ENCODE assay signal across 27 cellular contexts in the genomic region with DNA sequence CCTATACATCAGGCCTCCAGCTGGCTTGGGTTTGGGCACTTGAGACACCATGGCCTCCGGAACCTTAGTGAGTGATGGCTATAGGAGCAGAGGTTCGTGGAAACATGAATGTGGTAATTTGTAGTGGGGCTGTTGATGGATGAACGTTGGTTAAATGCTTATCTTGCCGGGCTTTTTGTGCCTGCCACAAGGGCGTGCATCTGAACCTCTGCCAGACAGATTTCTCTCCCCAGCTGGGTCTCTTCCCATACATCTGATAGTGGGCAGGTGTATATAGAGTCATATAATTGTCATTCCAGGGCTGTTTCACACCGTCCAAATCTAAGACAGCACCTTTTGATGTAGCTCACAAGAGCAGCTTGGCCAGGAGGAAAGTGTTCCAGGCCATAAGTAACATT. TPM values are rescaled to one million over a fixed set of nuclear protein-coding genes. Genes with fewer than 3 reads are reported as not detected.
"Had no signal": no experiment of that assay in that cellular context is flagged by ENCODE, and none has a peak within 500 bp of the region (broad histone marks: within the 10 kb centered on the region; RNA-seq: fewer than 3 reads in every experiment).

No MANE protein-coding gene starts in this region.

- H3K9me3 ChIP-seq: MG63 had no signal

- ATAC-seq: activated naive CD4-positive, alpha-beta T cell treated with anti-CD3 and anti-CD28 coated beads, Interleukin-2, amount 50 U/mL, for 72 hours; activated naive CD8-positive, alpha-beta T cell treated with anti-CD3 and anti-CD28 coated beads, Interleukin-2, amount 50 U/mL, for 24 hours; activated T-cell treated with anti-CD3 and anti-CD28 coated beads, Interleukin-2, amount 50 U/mL, for 4 hours; T-cell had no signal

- H3K27me3 ChIP-seq: breast epithelium, MG63 had no signal

- H3K4me3 ChIP-seq: breast epithelium, MG63, SK-N-MC had no signal

- H3K27ac ChIP-seq: SK-N-MC, VCaP had no signal

- H3K27ac Mint-ChIP-seq: activated CD4-positive, alpha-beta memory T cell treated with anti-CD3 and anti-CD28 coated beads for 36 hours; activated CD4-positive, alpha-beta T cell treated with anti-CD3 and anti-CD28 coated beads, Interleukin-2, amount 10 ng/mL, durations not matched to agents 7 days and 5 days; activated naive CD4-positive, alpha-beta T cell treated with anti-CD3 and anti-CD28 coated beads, Interleukin-2, amount 50 U/mL, for 72 hours; activated naive CD8-positive, alpha-beta T cell treated with anti-CD3 and anti-CD28 coated beads, Interleukin-2, amount 50 U/mL, for 24 hours; T-cell had no signal

- H3K4me1 Mint-ChIP-seq: activated CD4-positive, alpha-beta T cell treated with anti-CD3 and anti-CD28 coated beads, Interleukin-2, amount 10 ng/mL, durations not matched to agents 7 days and 5 days; T-cell had no signal

- H3K36me3 ChIP-seq: breast epithelium had no signal

- DNase-seq: activated CD4-positive, alpha-beta memory T cell treated with anti-CD3 and anti-CD28 coated beads for 36 hours; activated CD4-positive, alpha-beta T cell treated with anti-CD3 and anti-CD28 coated beads, Interleukin-2, amount 10 ng/mL, durations not matched to agents 7 days and 5 days; activated CD4-positive, CD25-positive, alpha-beta regulatory T cell; activated CD8-positive, alpha-beta memory T cell treated with anti-CD3 and anti-CD28 coated beads for 24 hours; activated effector memory CD4-positive, alpha-beta T cell treated with anti-CD3 and anti-CD28 coated beads, Interleukin-2, amount 50 U/mL, for 16 hours; activated naive CD4-positive, alpha-beta T cell treated with Interleukin-2 at 50 U/mL for 16 hours; activated naive CD8-positive, alpha-beta T cell treated with anti-CD3 and anti-CD28 coated beads, Interleukin-2, amount 50 U/mL, for 24 hours; activated T-cell treated with anti-CD3 and anti-CD28 coated beads, Interleukin-2, amount 50 U/mL, for 4 hours; amygdala; central memory CD4-positive, alpha-beta T cell; MG63; MV-4-11; NCI-H1092 treated with DMSO at 0.1 percent for 48 hours; NCI-H1436; NCI-H1694 treated with DMSO at 0.1 percent for 48 hours; NCI-H2029 treated with DMSO at 0.1 percent for 48 hours; NCI-H446 treated with DMSO at 0.1 percent for 48 hours; NCI-H524 treated with DMSO at 0.1 percent for 48 hours; NCI-H748 treated with DMSO at 0.1 percent for 48 hours; T-cell; T-helper 2 cell; T1000 had no signal

- H3K4me1 ChIP-seq: breast epithelium had no signal

- H3K4me3 Mint-ChIP-seq: activated CD4-positive, alpha-beta memory T cell treated with anti-CD3 and anti-CD28 coated beads for 36 hours; activated CD4-positive, alpha-beta T cell treated with anti-CD3 and anti-CD28 coated beads, Interleukin-2, amount 10 ng/mL, durations not matched to agents 7 days and 5 days; activated naive CD8-positive, alpha-beta T cell treated with anti-CD3 and anti-CD28 coated beads, Interleukin-2, amount 50 U/mL, for 24 hours; activated T-cell treated with anti-CD3 and anti-CD28 coated beads, Interleukin-2, amount 50 U/mL, for 4 hours; T-cell had no signal

RNA-seq across cellular contexts. Expression of a gene that starts 41.3 kb away (rescaled TPM):
- total RNA-seq: activated CD4-positive, alpha-beta memory T cell treated with anti-CD3 and anti-CD28 coated beads for 36 hours; activated naive CD4-positive, alpha-beta T cell treated with anti-CD3 and anti-CD28 coated beads, Interleukin-2, amount 50 U/mL, for 72 hours; activated T-cell treated with anti-CD3 and anti-CD28 coated beads, Interleukin-2, amount 50 U/mL, for 4 hours; OCI-LY7 had no signal
